8 cellular contexts compared by ENCODE assay signal in the genomic region with DNA sequence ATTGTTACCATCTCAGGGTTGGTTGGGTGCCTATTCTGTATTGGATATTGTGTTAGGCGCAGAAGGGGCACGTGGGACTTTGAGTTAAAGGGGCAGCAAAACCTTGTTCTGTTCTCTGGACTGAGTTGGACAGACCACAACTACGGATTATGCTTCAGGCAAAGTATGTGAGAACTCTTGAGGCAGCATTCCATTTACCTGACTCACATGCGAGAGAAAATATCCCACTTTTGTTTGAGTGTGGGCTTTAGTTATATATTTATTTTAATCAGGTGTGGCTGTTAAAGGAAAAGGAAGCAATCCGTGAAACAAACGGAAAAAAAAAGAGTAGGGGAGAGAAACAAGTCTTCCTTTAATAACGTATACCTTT. TPM values are rescaled to one million over a fixed set of nuclear protein-coding genes. Genes with fewer than 3 reads are reported as not detected.
DNase-seq lines count a peak whose midpoint lies in the region; ATAC-seq, FAIRE-seq and TF ChIP-seq lines count a peak whose summit lies in the region.

No MANE protein-coding gene starts in this region.

- peaks cover 20% of the 10 kb centered on the region for H3K4me1 Mint-ChIP-seq in stimulated activated naive CD8-positive, alpha-beta T cell treated with anti-CD3 and anti-CD28 coated beads, Interleukin-15, Interleukin-2, amounts not matched to agents 100 ng/mL and 50 ng/mL, for 24 hours (ENCODE audit: low read depth)
- H3K4me1 Mint-ChIP-seq in progenitor cell of endocrine pancreas (ENCODE audit: low read depth) = peaks cover 17% of the 10 kb centered on the region

- no peak for DNase-seq in stimulated activated naive CD8-positive, alpha-beta T cell treated with anti-CD3 and anti-CD28 coated beads, Interleukin-15, Interleukin-2, amounts not matched to agents 100 U/mL and 50 U/mL, for 24 hours
- DNase-seq in heart left ventricle (no peak), progenitor cell of endocrine pancreas (ENCODE audit: low spot score, unreplicated experiment) (no peak), GM12892 (ENCODE audit: insufficient read length) (no peak)

- no peak for FAIRE-seq in GM12892 (lab: Jason Lieb, UNC)

- H3K36me3 ChIP-seq in heart left ventricle = no peaks in the 10 kb centered on the region

- ATAC-seq in stimulated activated naive CD8-positive, alpha-beta T cell treated with anti-CD3 and anti-CD28 coated beads, Interleukin-15, Interleukin-2, amounts not matched to agents 100 U/mL and 50 U/mL, for 24 hours = no peak
- ATAC-seq in heart left ventricle (peak in 2 of 4 donors; percentile 50 to 51), HG02884 (IDR thresholded peaks at IDR 0.05; ENCODE audit: unreplicated experiment) (no peak), HG02885 (IDR thresholded peaks at IDR 0.05; ENCODE audit: poor library complexity, unreplicated experiment) (no peak)

- H3K27me3 ChIP-seq in heart left ventricle = no peaks in the 10 kb centered on the region

- H3K4me1 ChIP-seq in heart left ventricle = peaks cover 0 to 17% (median 4%) of the 10 kb centered on the region in 12 donors

- intact Hi-C loops in heart left ventricle (cut with DNase I) = loop anchor here in 5 of 10 donors (5.0 to 10.0 kb wide), 3 partner anchors 127 to 229 kb away; partner anchors contain the start of gene TRPC1 (in 4 of the 5)

- TF ChIP-seq CTCF in WI38 (IDR thresholded peaks at IDR 0.05; ENCODE audit: low read depth, low read length) (no peak), heart left ventricle (IDR thresholded peaks at IDR 0.05) (no peak), progenitor cell of endocrine pancreas (IDR thresholded peaks at IDR 0.05; ENCODE audit: unreplicated experiment) (no peak)

- H3K9me3 Mint-ChIP-seq in stimulated activated naive CD8-positive, alpha-beta T cell treated with anti-CD3 and anti-CD28 coated beads, Interleukin-15, Interleukin-2, amounts not matched to agents 100 ng/mL and 50 ng/mL, for 24 hours = no peaks in the 10 kb centered on the region
- H3K9me3 Mint-ChIP-seq in progenitor cell of endocrine pancreas (ENCODE audit: low read depth) = no peaks in the 10 kb centered on the region

- no peak overlapping the region for H3K27ac Mint-ChIP-seq in stimulated activated naive CD8-positive, alpha-beta T cell treated with anti-CD3 and anti-CD28 coated beads, Interleukin-15, Interleukin-2, amounts not matched to agents 100 ng/mL and 50 ng/mL, for 24 hours
- H3K27ac Mint-ChIP-seq in progenitor cell of endocrine pancreas = peak overlapping the region; percentile 100

- H3K27ac ChIP-seq in heart left ventricle = peak overlapping the region in 11 of 12 donors; percentile 11 to 70 (median 46)

- TF ChIP-seq POLR2A in heart left ventricle (IDR thresholded peaks at IDR 0.05) (no peak), GM12892 (IDR thresholded peaks at IDR 0.05; ENCODE audit: low read depth, low read length) (no peak)

- H3K4me3 Mint-ChIP-seq in stimulated activated naive CD8-positive, alpha-beta T cell treated with anti-CD3 and anti-CD28 coated beads, Interleukin-15, Interleukin-2, amounts not matched to agents 100 ng/mL and 50 ng/mL, for 24 hours = peak overlapping the region; percentile 92
- peak overlapping the region; percentile 92 for H3K4me3 Mint-ChIP-seq in progenitor cell of endocrine pancreas (ENCODE audit: low read depth)

- no peaks in the 10 kb centered on the region for H3K9me3 ChIP-seq in heart left ventricle

- WGBS in heart left ventricle, 4 donors = 12 to 17% (median 13%) methylated on average over 7 of the region's 7 CpGs

- H3K4me3 ChIP-seq in WI38 (ENCODE audit: low read depth, low read length) (peak overlapping the region; percentile 63), heart left ventricle (peak overlapping the region; percentile 61 to 86 (median 72))

- no peaks in the 10 kb centered on the region for H3K36me3 Mint-ChIP-seq in stimulated activated naive CD8-positive, alpha-beta T cell treated with anti-CD3 and anti-CD28 coated beads, Interleukin-15, Interleukin-2, amounts not matched to agents 100 ng/mL and 50 ng/mL, for 24 hours (ENCODE audit: low read depth)
- peaks cover 8% of the 10 kb centered on the region for H3K36me3 Mint-ChIP-seq in progenitor cell of endocrine pancreas (ENCODE audit: insufficient read depth)

- peaks cover 8% of the 10 kb centered on the region for H3K27me3 Mint-ChIP-seq in stimulated activated naive CD8-positive, alpha-beta T cell treated with anti-CD3 and anti-CD28 coated beads, Interleukin-15, Interleukin-2, amounts not matched to agents 100 ng/mL and 50 ng/mL, for 24 hours
- no peaks in the 10 kb centered on the region for H3K27me3 Mint-ChIP-seq in progenitor cell of endocrine pancreas

RNA-seq across cellular contexts. Expression of gene PLS1, which starts 0.6 kb away (rescaled TPM):
- total RNA-seq in heart left ventricle (1 to 10 TPM in 8 of 9 donors, under 1 TPM in 1; 0.99 to 3.7 (median 1.7) TPM), progenitor cell of endocrine pancreas (15.7 and 16.0 TPM in 2 replicates)
- 1 to 10 TPM in 1 of 2 donors, under 1 TPM in 1; 0.80 to 2.6 TPM for polyA plus RNA-seq in heart left ventricle
- 2.2 TPM for polyA plus RNA-seq in GM12892 (2012; ENCODE audit: missing spikeins)

RNA-seq across cellular contexts. Expression of gene ATR, which starts 17.0 kb away (rescaled TPM):
- total RNA-seq in heart left ventricle (10 to 100 TPM; 10.3 to 17.0 (median 11.1) TPM), progenitor cell of endocrine pancreas (20.3 and 24.7 TPM in 2 replicates)
- 1 to 10 TPM; 5.4 to 6.7 TPM for polyA plus RNA-seq in heart left ventricle
- polyA plus RNA-seq in GM12892 (2012; ENCODE audit: missing spikeins) = 14.3 TPM
